14 cellular contexts compared by ENCODE assay signal in the genomic region with DNA sequence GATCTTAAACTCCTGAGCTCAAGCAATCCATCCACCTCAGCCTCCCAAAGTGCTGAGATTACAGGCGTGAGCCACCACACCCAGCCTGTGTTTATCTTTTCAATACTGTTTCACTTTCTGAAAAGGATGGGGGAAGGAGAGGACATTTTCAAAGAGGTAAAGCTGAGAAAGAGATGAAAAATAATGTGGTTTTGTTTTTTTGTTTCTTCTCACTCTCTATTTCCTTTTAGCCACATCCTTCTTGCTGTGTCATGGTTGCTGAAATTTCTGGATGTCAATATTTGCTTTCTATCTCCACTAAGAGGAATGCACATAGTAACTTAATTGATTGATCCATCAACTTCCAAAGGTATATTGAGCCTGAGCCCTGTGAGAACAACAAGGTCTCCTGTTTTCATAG.
"Had no signal": no experiment of that assay in that cellular context is flagged by ENCODE, and none has a peak within 500 bp of the region (broad histone marks: within the 10 kb centered on the region; RNA-seq: fewer than 3 reads in every experiment).

No MANE protein-coding gene starts in this region.

- H3K27ac Mint-ChIP-seq: type B pancreatic cell had no signal

- H3K4me2 ChIP-seq: hepatocyte had no signal

- DNase-seq: activated CD4-positive, CD25-positive, alpha-beta regulatory T cell; activated naive CD4-positive, alpha-beta T cell treated with Interleukin-2 at 50 U/mL for 16 hours; brain microvascular endothelial cell; central memory CD4-positive, alpha-beta T cell; colonic mucosa; foreskin keratinocyte; lower lobe of right lung; psoas muscle; right cardiac atrium; T1000; testis had no signal

- H2AFZ ChIP-seq: hepatocyte had no signal

- H3K9me3 Mint-ChIP-seq: neural crest cell, type B pancreatic cell had no signal

- H3K36me3 ChIP-seq: brain microvascular endothelial cell, colonic mucosa, lower lobe of right lung had no signal

- ATAC-seq: foreskin keratinocyte, lower lobe of right lung, psoas muscle, right cardiac atrium had no signal

- H3K4me3 ChIP-seq: colonic mucosa, hepatocyte, lower lobe of right lung, psoas muscle, testis had no signal

- H3K36me3 Mint-ChIP-seq: type B pancreatic cell had no signal

- H3K27me3 ChIP-seq: brain microvascular endothelial cell, colonic mucosa, foreskin keratinocyte, testis had no signal

- H3K79me2 ChIP-seq: hepatocyte had no signal

- H3K4me3 Mint-ChIP-seq: neural crest cell, type B pancreatic cell had no signal

- H3K4me1 ChIP-seq: colonic mucosa, foreskin keratinocyte, lower lobe of right lung, testis had no signal

- H3K9me3 ChIP-seq: colonic mucosa, lower lobe of right lung, psoas muscle, testis had no signal
